In the genomic region with DNA sequence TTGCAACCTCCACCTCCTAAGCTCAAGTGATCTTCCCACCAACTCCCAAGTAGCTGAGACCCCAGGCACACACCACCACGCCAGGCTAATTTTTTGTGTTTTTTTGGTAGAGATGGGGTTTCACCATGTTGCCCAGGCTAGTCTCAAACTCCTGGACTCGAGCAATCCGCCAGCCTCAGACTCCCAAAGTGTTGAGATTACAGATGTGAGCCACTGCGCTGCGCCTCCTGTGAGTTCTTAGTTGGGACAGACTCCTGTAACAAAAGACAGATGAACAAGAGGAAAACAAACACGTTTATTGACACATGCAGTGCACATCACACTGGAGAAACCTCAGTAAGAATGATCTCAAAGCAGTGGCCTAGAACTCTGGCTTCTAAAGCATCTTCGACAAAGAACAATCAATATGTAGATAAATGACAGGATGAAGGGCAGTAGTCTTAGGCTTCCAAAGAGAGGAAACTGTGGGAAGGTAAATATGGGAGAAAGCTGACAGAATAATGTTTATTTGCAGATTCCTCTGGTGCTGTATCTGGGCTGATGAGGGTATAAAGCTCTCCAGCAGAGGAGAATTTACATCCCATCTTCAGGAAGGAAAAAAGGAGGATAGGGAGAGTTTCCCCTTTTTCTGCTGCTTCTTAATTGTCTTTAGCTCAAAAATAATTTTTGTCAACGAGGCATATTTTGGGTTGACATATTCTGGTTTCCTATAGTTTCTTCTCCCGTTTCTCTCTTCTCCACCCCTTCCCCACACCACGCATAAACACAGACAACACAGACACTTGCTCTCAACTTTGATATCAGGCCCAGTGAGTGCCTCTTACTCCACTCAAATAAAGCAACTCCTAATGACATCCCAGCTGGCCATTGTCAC, we compare ENCODE assay signal across 1 cellular context.
TF ChIP-seq lines count a peak whose summit lies in the region.

No MANE protein-coding gene starts in this region.

TF ChIP-seq in HepG2, 621 proteins besides CTCF, POLR2A, EP300 and RAD21 (continued from another document):
- TF ChIP-seq, protein P1, sequence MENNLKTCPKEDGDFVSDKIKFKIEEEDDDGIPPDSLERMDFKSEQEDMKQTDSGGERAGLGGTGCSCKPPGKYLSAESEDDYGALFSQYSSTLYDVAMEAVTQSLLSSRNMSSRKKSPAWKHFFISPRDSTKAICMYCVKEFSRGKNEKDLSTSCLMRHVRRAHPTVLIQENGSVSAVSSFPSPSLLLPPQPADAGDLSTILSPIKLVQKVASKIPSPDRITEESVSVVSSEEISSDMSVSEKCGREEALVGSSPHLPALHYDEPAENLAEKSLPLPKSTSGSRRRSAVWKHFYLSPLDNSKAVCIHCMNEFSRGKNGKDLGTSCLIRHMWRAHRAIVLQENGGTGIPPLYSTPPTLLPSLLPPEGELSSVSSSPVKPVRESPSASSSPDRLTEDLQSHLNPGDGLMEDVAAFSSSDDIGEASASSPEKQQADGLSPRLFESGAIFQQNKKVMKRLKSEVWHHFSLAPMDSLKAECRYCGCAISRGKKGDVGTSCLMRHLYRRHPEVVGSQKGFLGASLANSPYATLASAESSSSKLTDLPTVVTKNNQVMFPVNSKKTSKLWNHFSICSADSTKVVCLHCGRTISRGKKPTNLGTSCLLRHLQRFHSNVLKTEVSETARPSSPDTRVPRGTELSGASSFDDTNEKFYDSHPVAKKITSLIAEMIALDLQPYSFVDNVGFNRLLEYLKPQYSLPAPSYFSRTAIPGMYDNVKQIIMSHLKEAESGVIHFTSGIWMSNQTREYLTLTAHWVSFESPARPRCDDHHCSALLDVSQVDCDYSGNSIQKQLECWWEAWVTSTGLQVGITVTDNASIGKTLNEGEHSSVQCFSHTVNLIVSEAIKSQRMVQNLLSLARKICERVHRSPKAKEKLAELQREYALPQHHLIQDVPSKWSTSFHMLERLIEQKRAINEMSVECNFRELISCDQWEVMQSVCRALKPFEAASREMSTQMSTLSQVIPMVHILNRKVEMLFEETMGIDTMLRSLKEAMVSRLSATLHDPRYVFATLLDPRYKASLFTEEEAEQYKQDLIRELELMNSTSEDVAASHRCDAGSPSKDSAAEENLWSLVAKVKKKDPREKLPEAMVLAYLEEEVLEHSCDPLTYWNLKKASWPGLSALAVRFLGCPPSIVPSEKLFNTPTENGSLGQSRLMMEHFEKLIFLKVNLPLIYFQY (CRISPR knock-in tag; IDR thresholded peaks at IDR 0.05; ENCODE audit: borderline replicate concordance): no peak
- TF ChIP-seq DNMT3B (CRISPR knock-in tag; conservative IDR thresholded peaks at IDR 0.05) (no peak), HMG20B (CRISPR knock-in tag; conservative IDR thresholded peaks at IDR 0.05) (no peak), SAP130 (CRISPR knock-in tag; IDR thresholded peaks at IDR 0.05; ENCODE audit: low read depth) (peak; percentile 33; the same call in 1 of the 2 replicates), ZFP90 (CRISPR knock-in tag; IDR thresholded peaks at IDR 0.05; ENCODE audit: borderline replicate concordance) (no peak), FOXP1 (IDR thresholded peaks at IDR 0.05) (no peak), FOXP1 (CRISPR knock-in tag; IDR thresholded peaks at IDR 0.05) (peak; percentile 62; the same call in 1 of the 2 replicates), ZNF567 (CRISPR knock-in tag; IDR thresholded peaks at IDR 0.05; ENCODE audit: borderline replicate concordance) (0 out of 2 replicates have a peak, but pooled peaks have one; percentile 20), GFI1 (CRISPR knock-in tag; IDR thresholded peaks at IDR 0.05; ENCODE audit: borderline replicate concordance) (0 out of 2 replicates have a peak, but pooled peaks have one; percentile 37), KDM6A (CRISPR knock-in tag; IDR thresholded peaks at IDR 0.05; ENCODE audit: low read depth) (no peak), ZNF282 (IDR thresholded peaks at IDR 0.05; ENCODE audit: partially characterized antibody) (no peak), FOXJ3 (CRISPR knock-in tag; IDR thresholded peaks at IDR 0.05; ENCODE audit: borderline replicate concordance) (0 out of 2 replicates have a peak, but pooled peaks have one; percentile 45), RFXANK (CRISPR knock-in tag; IDR thresholded peaks at IDR 0.05) (no peak), MAFF (IDR thresholded peaks at IDR 0.05; ENCODE audit: low read depth, low read length) (peak; percentile 79), ZNF34 (CRISPR knock-in tag; IDR thresholded peaks at IDR 0.05; ENCODE audit: borderline replicate concordance) (no peak), HDAC1 (CRISPR knock-in tag; IDR thresholded peaks at IDR 0.05) (peak; percentile 49), SOX6 (IDR thresholded peaks at IDR 0.05) (no peak), SOX6 (CRISPR knock-in tag; IDR thresholded peaks at IDR 0.05) (peak; percentile 91), BRD4 (CRISPR knock-in tag; IDR thresholded peaks at IDR 0.05) (no peak), SOX5 (CRISPR knock-in tag; IDR thresholded peaks at IDR 0.05; ENCODE audit: borderline replicate concordance) (peak; percentile 88; the same call in 1 of the 2 replicates), FOXA3 (CRISPR knock-in tag; IDR thresholded peaks at IDR 0.05) (peak; percentile 73), HHEX (CRISPR knock-in tag; IDR thresholded peaks at IDR 0.05) (no peak)
- TF ChIP-seq, protein P2, sequence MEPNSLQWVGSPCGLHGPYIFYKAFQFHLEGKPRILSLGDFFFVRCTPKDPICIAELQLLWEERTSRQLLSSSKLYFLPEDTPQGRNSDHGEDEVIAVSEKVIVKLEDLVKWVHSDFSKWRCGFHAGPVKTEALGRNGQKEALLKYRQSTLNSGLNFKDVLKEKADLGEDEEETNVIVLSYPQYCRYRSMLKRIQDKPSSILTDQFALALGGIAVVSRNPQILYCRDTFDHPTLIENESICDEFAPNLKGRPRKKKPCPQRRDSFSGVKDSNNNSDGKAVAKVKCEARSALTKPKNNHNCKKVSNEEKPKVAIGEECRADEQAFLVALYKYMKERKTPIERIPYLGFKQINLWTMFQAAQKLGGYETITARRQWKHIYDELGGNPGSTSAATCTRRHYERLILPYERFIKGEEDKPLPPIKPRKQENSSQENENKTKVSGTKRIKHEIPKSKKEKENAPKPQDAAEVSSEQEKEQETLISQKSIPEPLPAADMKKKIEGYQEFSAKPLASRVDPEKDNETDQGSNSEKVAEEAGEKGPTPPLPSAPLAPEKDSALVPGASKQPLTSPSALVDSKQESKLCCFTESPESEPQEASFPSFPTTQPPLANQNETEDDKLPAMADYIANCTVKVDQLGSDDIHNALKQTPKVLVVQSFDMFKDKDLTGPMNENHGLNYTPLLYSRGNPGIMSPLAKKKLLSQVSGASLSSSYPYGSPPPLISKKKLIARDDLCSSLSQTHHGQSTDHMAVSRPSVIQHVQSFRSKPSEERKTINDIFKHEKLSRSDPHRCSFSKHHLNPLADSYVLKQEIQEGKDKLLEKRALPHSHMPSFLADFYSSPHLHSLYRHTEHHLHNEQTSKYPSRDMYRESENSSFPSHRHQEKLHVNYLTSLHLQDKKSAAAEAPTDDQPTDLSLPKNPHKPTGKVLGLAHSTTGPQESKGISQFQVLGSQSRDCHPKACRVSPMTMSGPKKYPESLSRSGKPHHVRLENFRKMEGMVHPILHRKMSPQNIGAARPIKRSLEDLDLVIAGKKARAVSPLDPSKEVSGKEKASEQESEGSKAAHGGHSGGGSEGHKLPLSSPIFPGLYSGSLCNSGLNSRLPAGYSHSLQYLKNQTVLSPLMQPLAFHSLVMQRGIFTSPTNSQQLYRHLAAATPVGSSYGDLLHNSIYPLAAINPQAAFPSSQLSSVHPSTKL (CRISPR knock-in tag; IDR thresholded peaks at IDR 0.05): peak; percentile 67; the same call in 1 of the 2 replicates
- TF ChIP-seq, protein P3, sequence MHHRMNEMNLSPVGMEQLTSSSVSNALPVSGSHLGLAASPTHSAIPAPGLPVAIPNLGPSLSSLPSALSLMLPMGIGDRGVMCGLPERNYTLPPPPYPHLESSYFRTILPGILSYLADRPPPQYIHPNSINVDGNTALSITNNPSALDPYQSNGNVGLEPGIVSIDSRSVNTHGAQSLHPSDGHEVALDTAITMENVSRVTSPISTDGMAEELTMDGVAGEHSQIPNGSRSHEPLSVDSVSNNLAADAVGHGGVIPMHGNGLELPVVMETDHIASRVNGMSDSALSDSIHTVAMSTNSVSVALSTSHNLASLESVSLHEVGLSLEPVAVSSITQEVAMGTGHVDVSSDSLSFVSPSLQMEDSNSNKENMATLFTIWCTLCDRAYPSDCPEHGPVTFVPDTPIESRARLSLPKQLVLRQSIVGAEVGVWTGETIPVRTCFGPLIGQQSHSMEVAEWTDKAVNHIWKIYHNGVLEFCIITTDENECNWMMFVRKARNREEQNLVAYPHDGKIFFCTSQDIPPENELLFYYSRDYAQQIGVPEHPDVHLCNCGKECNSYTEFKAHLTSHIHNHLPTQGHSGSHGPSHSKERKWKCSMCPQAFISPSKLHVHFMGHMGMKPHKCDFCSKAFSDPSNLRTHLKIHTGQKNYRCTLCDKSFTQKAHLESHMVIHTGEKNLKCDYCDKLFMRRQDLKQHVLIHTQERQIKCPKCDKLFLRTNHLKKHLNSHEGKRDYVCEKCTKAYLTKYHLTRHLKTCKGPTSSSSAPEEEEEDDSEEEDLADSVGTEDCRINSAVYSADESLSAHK (CRISPR knock-in tag; IDR thresholded peaks at IDR 0.05; ENCODE audit: borderline replicate concordance): no peak
- TF ChIP-seq, protein P4, sequence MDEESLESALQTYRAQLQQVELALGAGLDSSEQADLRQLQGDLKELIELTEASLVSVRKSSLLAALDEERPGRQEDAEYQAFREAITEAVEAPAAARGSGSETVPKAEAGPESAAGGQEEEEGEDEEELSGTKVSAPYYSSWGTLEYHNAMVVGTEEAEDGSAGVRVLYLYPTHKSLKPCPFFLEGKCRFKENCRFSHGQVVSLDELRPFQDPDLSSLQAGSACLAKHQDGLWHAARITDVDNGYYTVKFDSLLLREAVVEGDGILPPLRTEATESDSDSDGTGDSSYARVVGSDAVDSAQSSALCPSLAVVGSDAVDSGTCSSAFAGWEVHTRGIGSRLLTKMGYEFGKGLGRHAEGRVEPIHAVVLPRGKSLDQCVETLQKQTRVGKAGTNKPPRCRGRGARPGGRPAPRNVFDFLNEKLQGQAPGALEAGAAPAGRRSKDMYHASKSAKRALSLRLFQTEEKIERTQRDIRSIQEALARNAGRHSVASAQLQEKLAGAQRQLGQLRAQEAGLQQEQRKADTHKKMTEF (CRISPR knock-in tag; IDR thresholded peaks at IDR 0.05): 0 out of 2 replicates have a peak, but pooled peaks have one; percentile 15
- TF ChIP-seq, protein P5, sequence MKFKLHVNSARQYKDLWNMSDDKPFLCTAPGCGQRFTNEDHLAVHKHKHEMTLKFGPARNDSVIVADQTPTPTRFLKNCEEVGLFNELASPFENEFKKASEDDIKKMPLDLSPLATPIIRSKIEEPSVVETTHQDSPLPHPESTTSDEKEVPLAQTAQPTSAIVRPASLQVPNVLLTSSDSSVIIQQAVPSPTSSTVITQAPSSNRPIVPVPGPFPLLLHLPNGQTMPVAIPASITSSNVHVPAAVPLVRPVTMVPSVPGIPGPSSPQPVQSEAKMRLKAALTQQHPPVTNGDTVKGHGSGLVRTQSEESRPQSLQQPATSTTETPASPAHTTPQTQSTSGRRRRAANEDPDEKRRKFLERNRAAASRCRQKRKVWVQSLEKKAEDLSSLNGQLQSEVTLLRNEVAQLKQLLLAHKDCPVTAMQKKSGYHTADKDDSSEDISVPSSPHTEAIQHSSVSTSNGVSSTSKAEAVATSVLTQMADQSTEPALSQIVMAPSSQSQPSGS (CRISPR knock-in tag; IDR thresholded peaks at IDR 0.05): no peak
